Comparison of ENCODE assay signal across 8 cellular contexts in genomic region chr10:35126062-35126529, GRCh38. TPM values are rescaled to one million over a fixed set of nuclear protein-coding genes. Genes with fewer than 3 reads are reported as not detected.
A peak's percentile ranks its signal among the peaks of the same experiment; 100 is the strongest.
DNase-seq lines count a peak whose midpoint lies in the region; ATAC-seq and TF ChIP-seq lines count a peak whose summit lies in the region.

No MANE protein-coding gene starts in this region.

- H3K27ac Mint-ChIP-seq in CD8-positive, alpha-beta T cell: peak overlapping the region; percentile 98
- peak overlapping the region; percentile 96 to 100 (median 99) for H3K27ac Mint-ChIP-seq in IgD-negative memory B cell
- peak overlapping the region; percentile 98 for H3K27ac Mint-ChIP-seq in natural killer cell treated with Interleukin-12 subunit alpha and Interleukin-12 subunit beta and Interleukin-15 and Interleukin-18, amount 100 ng/mL, for 72 hours

- H3K9me3 ChIP-seq in CD8-positive, alpha-beta T cell (ENCODE audit: low read length): no peaks in the 10 kb centered on the region

- peaks cover 35% of the 10 kb centered on the region for H3K4me1 Mint-ChIP-seq in CD8-positive, alpha-beta T cell (ENCODE audit: low read depth)
- peaks cover 12 to 20% (median 18%) of the 10 kb centered on the region in 3 donors for H3K4me1 Mint-ChIP-seq in IgD-negative memory B cell
- peaks cover 22 to 25% of the 10 kb centered on the region in 2 donors for H3K4me1 Mint-ChIP-seq in natural killer cell treated with Interleukin-12 subunit alpha and Interleukin-12 subunit beta and Interleukin-15 and Interleukin-18, amount 100 ng/mL, for 72 hours (ENCODE audit: low read depth in 2 of 2)

- no peaks in the 10 kb centered on the region for H3K9me3 Mint-ChIP-seq in CD8-positive, alpha-beta T cell
- H3K9me3 Mint-ChIP-seq in IgD-negative memory B cell: no peaks in the 10 kb centered on the region
- no peaks in the 10 kb centered on the region for H3K9me3 Mint-ChIP-seq in natural killer cell treated with Interleukin-12 subunit alpha and Interleukin-12 subunit beta and Interleukin-15 and Interleukin-18, amount 100 ng/mL, for 72 hours

- POLR2A ChIA-PET in CD8-positive, alpha-beta T cell (lab: Charles Lee): interaction anchor here (0.6 to 3.5 kb wide), 11 partner anchors 23 to 210 kb away, joined by 3 to 62 read pairs (median 3); partner anchors contain the start of gene CUL2

- intact Hi-C loops in CD8-positive, alpha-beta T cell (cut with DNase I, micrococcal nuclease): loop anchor here (1.0 to 10.0 kb wide), 5 partner anchors 23 to 519 kb away; partner anchors contain the start of genes CCNY (in 2 of the 2), CUL2 (in 2 of the 2) and FZD8 (in 2 of the 2)

- ATAC-seq in CD8-positive, alpha-beta T cell: peak; percentile 1
- ATAC-seq in natural killer cell treated with Interleukin-12 subunit alpha and Interleukin-12 subunit beta and Interleukin-15 and Interleukin-18, amount 100 ng/mL, for 72 hours: no peak
- no peak for ATAC-seq in GM21528 (IDR thresholded peaks at IDR 0.05; ENCODE audit: low FRiP score, unreplicated experiment)

- no peaks in the 10 kb centered on the region for H3K36me3 ChIP-seq in CD8-positive, alpha-beta T cell (ENCODE audit: insufficient read depth, low read length)

- H3K4me3 ChIP-seq in CD8-positive, alpha-beta T cell (ENCODE audit: low read depth, low read length): peak overlapping the region; percentile 93

- H3K4me1 ChIP-seq in CD8-positive, alpha-beta T cell (ENCODE audit: insufficient read depth, low read length): peaks cover 30% of the 10 kb centered on the region

- peak in 1 of 7 experiments; percentile 50 for DNase-seq in CD8-positive, alpha-beta T cell
- no peak for DNase-seq in natural killer cell treated with Interleukin-12 subunit alpha and Interleukin-12 subunit beta and Interleukin-15 and Interleukin-18, amount 100 ng/mL, for 72 hours (ENCODE audit: low spot score)
- DNase-seq in iPS-NIHi11 (ENCODE audit: low spot score) (no peak), NCI-H446 treated with DMSO at 0.1 percent for 48 hours (lab: John Stamatoyannopoulos, UW) (no peak), AML-193 (lab: John Stamatoyannopoulos, UW) (no peak)

- H3K27ac ChIP-seq in CD8-positive, alpha-beta T cell (ENCODE audit: low read depth, low read length): peak overlapping the region; percentile 100
- H3K27ac ChIP-seq in cingulate gyrus (ENCODE audit: low read depth, low read length): peak overlapping the region; percentile 97

- no peaks in the 10 kb centered on the region for H3K27me3 Mint-ChIP-seq in CD8-positive, alpha-beta T cell (ENCODE audit: low read depth)
- no peaks in the 10 kb centered on the region for H3K27me3 Mint-ChIP-seq in IgD-negative memory B cell
- no peaks in the 10 kb centered on the region for H3K27me3 Mint-ChIP-seq in natural killer cell treated with Interleukin-12 subunit alpha and Interleukin-12 subunit beta and Interleukin-15 and Interleukin-18, amount 100 ng/mL, for 72 hours

- peak overlapping the region; percentile 90 for H3K4me3 Mint-ChIP-seq in CD8-positive, alpha-beta T cell
- peak overlapping the region; percentile 81 to 97 (median 92) for H3K4me3 Mint-ChIP-seq in IgD-negative memory B cell
- peak overlapping the region; percentile 96 for H3K4me3 Mint-ChIP-seq in natural killer cell treated with Interleukin-12 subunit alpha and Interleukin-12 subunit beta and Interleukin-15 and Interleukin-18, amount 100 ng/mL, for 72 hours

- no peaks in the 10 kb centered on the region for H3K27me3 ChIP-seq in CD8-positive, alpha-beta T cell (ENCODE audit: insufficient read depth, low read length)

- no peak for TF ChIP-seq CTCF in CD8-positive, alpha-beta T cell (IDR thresholded peaks at IDR 0.05)

- peaks cover 3% of the 10 kb centered on the region for H3K36me3 Mint-ChIP-seq in CD8-positive, alpha-beta T cell
- no peaks in the 10 kb centered on the region for H3K36me3 Mint-ChIP-seq in IgD-negative memory B cell
- H3K36me3 Mint-ChIP-seq in natural killer cell treated with Interleukin-12 subunit alpha and Interleukin-12 subunit beta and Interleukin-15 and Interleukin-18, amount 100 ng/mL, for 72 hours: peaks cover 5% of the 10 kb centered on the region

- CTCF ChIA-PET in CD8-positive, alpha-beta T cell (lab: Charles Lee): interaction anchor here (0.7 to 5.4 kb wide), 12 partner anchors 9 to 96 kb away, joined by 3 to 45 read pairs (median 4); no protein-coding TSS in a partner anchor

RNA-seq across cellular contexts. Expression of gene CREM, which starts 0.6 kb away (rescaled TPM):
- total RNA-seq in CD8-positive, alpha-beta T cell: 100 to 1,000 TPM; 129 to 142 TPM
- polyA plus RNA-seq in IgD-negative memory B cell: 18.5 TPM
- 100 to 1,000 TPM; 119 to 127 TPM for total RNA-seq in natural killer cell treated with Interleukin-12 subunit alpha and Interleukin-12 subunit beta and Interleukin-15 and Interleukin-18, amount 100 ng/mL, for 72 hours

RNA-seq across cellular contexts. Expression of gene CUL2, which starts 36.0 kb away (rescaled TPM):
- total RNA-seq in CD8-positive, alpha-beta T cell: 10 to 100 TPM; 43.8 to 47.1 TPM
- polyA plus RNA-seq in IgD-negative memory B cell: 21.8 TPM
- total RNA-seq in natural killer cell treated with Interleukin-12 subunit alpha and Interleukin-12 subunit beta and Interleukin-15 and Interleukin-18, amount 100 ng/mL, for 72 hours: 10 to 100 TPM; 42.8 to 45.7 TPM
